9 cellular contexts compared by ENCODE assay signal in the genomic region with DNA sequence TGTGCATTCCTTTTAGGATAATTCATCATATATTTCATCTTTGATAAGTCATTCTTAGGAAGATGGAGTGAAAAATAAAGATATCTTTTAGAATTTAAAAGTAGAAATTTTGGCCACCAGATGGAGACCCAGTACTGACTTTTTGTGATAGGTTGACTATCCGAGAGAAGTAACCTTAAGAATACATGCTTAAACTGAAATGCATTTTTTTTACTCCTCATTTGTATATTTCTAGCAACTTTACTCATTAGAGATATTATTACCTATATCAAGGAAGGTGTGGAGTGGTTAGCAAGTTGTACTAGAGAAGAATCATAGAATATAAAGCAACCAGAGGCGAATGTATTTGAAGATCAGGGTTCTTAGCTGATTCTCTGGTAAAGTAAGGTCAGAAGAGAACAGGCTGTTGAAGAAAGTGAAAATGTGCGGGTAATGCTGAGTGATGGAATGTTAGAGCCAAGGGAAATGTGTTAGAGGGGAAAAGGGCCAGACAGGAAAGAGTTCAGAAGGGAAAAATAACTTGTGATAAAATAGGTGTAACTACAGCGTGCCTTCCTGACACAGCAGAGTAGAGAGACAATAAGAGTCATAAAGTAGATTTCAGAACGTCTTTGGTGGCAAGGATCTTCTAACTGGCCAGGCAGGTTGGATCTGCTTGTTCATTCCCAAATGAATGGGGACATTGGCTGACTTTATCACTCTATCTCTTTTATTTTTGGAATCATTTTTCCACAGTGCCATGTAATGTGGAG. TPM values are rescaled to one million over a fixed set of nuclear protein-coding genes. Genes with fewer than 3 reads are reported as not detected.
DNase-seq lines count a peak whose midpoint lies in the region; ATAC-seq and TF ChIP-seq lines count a peak whose summit lies in the region.
"Had no signal": no experiment of that assay in that cellular context is flagged by ENCODE, and none has a peak within 500 bp of the region (broad histone marks: within the 10 kb centered on the region; RNA-seq: fewer than 3 reads in every experiment).

No MANE protein-coding gene starts in this region.

- no peaks in the 10 kb centered on the region for H3K4me1 ChIP-seq in body of pancreas
- H3K4me1 ChIP-seq in upper lobe of right lung = no peaks in the 10 kb centered on the region

- intact Hi-C loops in body of pancreas (cut with DNase I) = no loop called here
- intact Hi-C loops in upper lobe of right lung (cut with DNase I) = loop anchor here (10.0 kb wide), 1 partner anchor 139 kb away; no protein-coding TSS in a partner anchor

- no peak for TF ChIP-seq POLR2A in body of pancreas (IDR thresholded peaks at IDR 0.05)

- H3K36me3 ChIP-seq in body of pancreas (replicated peaks in 1 of 2; ENCODE audit: insufficient read depth in 1 of 2, low read depth in 2 of 2) = no peaks in the 10 kb centered on the region
- H3K36me3 ChIP-seq in upper lobe of right lung = no peaks in the 10 kb centered on the region

- H3K4me3 ChIP-seq in body of pancreas (no peak overlapping the region), upper lobe of right lung (no peak overlapping the region)

- H3K9me3 ChIP-seq in body of pancreas = no peaks in the 10 kb centered on the region
- no peaks in the 10 kb centered on the region for H3K9me3 ChIP-seq in upper lobe of right lung

- POLR2A ChIA-PET in RWPE1 (lab: Yijun Ruan, JAX; ENCODE audit: low non-redundant PET) = no interaction called here

- ATAC-seq in body of pancreas (no peak), upper lobe of right lung (no peak), GM21367 (IDR thresholded peaks at IDR 0.05; ENCODE audit: unreplicated experiment) (no peak)

- 16 to 18% methylated on average over 5 of the region's 5 CpGs for WGBS in body of pancreas, 2 donors

- H3K27me3 ChIP-seq in body of pancreas (no peaks in the 10 kb centered on the region), layer of hippocampus (ENCODE audit: control insufficient read depth, insufficient read depth, low read length) (no peaks in the 10 kb centered on the region), upper lobe of right lung (no peaks in the 10 kb centered on the region)

- TF ChIP-seq CTCF in body of pancreas (IDR thresholded peaks at IDR 0.05) (peak in 5 of 7 experiments; percentile 12 to 51 (median 35)), upper lobe of right lung (IDR thresholded peaks at IDR 0.05) (peak; percentile 37), RWPE1 (conservative IDR thresholded peaks at IDR 0.05; ENCODE audit: low read depth) (no peak; the same call in 1 of the 2 replicates)

- H3K27ac ChIP-seq in body of pancreas = no peak overlapping the region
- H3K27ac ChIP-seq in layer of hippocampus (ENCODE audit: low read depth, low read length) = peak overlapping the region; percentile 40
- no peak overlapping the region for H3K27ac ChIP-seq in upper lobe of right lung
- no peak overlapping the region for H3K27ac ChIP-seq in RWPE1

- CTCF ChIA-PET in RWPE1 (lab: Yijun Ruan, JAX) = interaction anchor here (0.6 kb wide), 1 partner anchor 152 kb away, joined by 3 read pairs; no protein-coding TSS in a partner anchor

- DNase-seq in NCI-H82 (lab: John Stamatoyannopoulos, UW) = peak; percentile 14
- no peak for DNase-seq in NCI-H82 treated with DMSO at 0.1 percent for 48 hours (lab: John Stamatoyannopoulos, UW; ENCODE audit: unreplicated experiment)
- no peak for DNase-seq in body of pancreas
- no peak for DNase-seq in upper lobe of right lung
- no peak for DNase-seq in RWPE1 (ENCODE audit: low spot score)
- DNase-seq in cortex of kidney (lab: John Stamatoyannopoulos, UW) = no peak
- DNase-seq: stimulated activated naive CD4-positive, alpha-beta T cell had no signal

RNA-seq across cellular contexts. Expression of a gene that starts 52.3 kb away (rescaled TPM):
- under 1 TPM in 1 of 2 donors, not detected in 1; 0.33 TPM for total RNA-seq in body of pancreas
- not detected for total RNA-seq in upper lobe of right lung
